1 cellular context compared by ENCODE assay signal in genomic region chr1:64986903-64987871, GRCh38.
A peak's percentile ranks its signal among the peaks of the same experiment; 100 is the strongest.
TF ChIP-seq lines count a peak whose summit lies in the region.

No MANE protein-coding gene starts in this region.

TF ChIP-seq in HepG2, 621 proteins besides CTCF, POLR2A, EP300 and RAD21 (continued from another document and continues in another):
- TF ChIP-seq THRA (CRISPR knock-in tag; IDR thresholded peaks at IDR 0.05; ENCODE audit: borderline replicate concordance) (no peak), KDM5B (CRISPR knock-in tag; IDR thresholded peaks at IDR 0.05; ENCODE audit: borderline replicate concordance) (no peak), ELF3 (CRISPR knock-in tag; IDR thresholded peaks at IDR 0.05) (peak; percentile 65), ZNF788 (CRISPR knock-in tag; IDR thresholded peaks at IDR 0.05; ENCODE audit: borderline replicate concordance) (peak; percentile 31; the same call in 1 of the 2 replicates), CREM (IDR thresholded peaks at IDR 0.05) (peak; percentile 73; the same call in 1 of the 2 replicates), CREM (CRISPR knock-in tag; IDR thresholded peaks at IDR 0.05) (no peak), ZMYM3 (CRISPR knock-in tag; IDR thresholded peaks at IDR 0.05) (no peak), ZNF670 (CRISPR knock-in tag; IDR thresholded peaks at IDR 0.05; ENCODE audit: borderline replicate concordance) (0 out of 2 replicates have a peak, but pooled peaks have one; percentile 63), ZNF256 (CRISPR knock-in tag; conservative IDR thresholded peaks at IDR 0.05) (no peak), ZNF781 (CRISPR knock-in tag; IDR thresholded peaks at IDR 0.05; ENCODE audit: borderline replicate concordance, not compliant biosample characterization) (no peak), NR2F1 (CRISPR knock-in tag; IDR thresholded peaks at IDR 0.05) (peak; percentile 44 to 73; a peak in 2 of 4 replicates), KDM1A (CRISPR knock-in tag; IDR thresholded peaks at IDR 0.05) (peak; percentile 85), SALL1 (CRISPR knock-in tag; IDR thresholded peaks at IDR 0.05) (peak; percentile 62), ATF7-NPFF (CRISPR knock-in tag; IDR thresholded peaks at IDR 0.05; ENCODE audit: low read depth) (no peak), NFYC (CRISPR knock-in tag; IDR thresholded peaks at IDR 0.05) (peak; percentile 6; the same call in 1 of the 2 replicates), ZBTB21 (CRISPR knock-in tag; IDR thresholded peaks at IDR 0.05) (0 out of 2 replicates have a peak, but pooled peaks have one; percentile 18), TEAD3 (CRISPR knock-in tag; optimal IDR thresholded peaks at IDR 0.05; ENCODE audit: borderline replicate concordance) (peak; percentile 68), GTF2F1 (IDR thresholded peaks at IDR 0.05; ENCODE audit: low read length) (no peak), BORCS8-MEF2B (CRISPR knock-in tag; IDR thresholded peaks at IDR 0.05) (no peak), ZNF749 (CRISPR knock-in tag; IDR thresholded peaks at IDR 0.05; ENCODE audit: borderline replicate concordance) (no peak), ZNF782 (CRISPR knock-in tag; IDR thresholded peaks at IDR 0.05; ENCODE audit: borderline replicate concordance) (no peak), IRF2 (CRISPR knock-in tag; IDR thresholded peaks at IDR 0.05) (peak; percentile 58), ZSCAN25 (CRISPR knock-in tag; IDR thresholded peaks at IDR 0.05) (no peak), EED (CRISPR knock-in tag; IDR thresholded peaks at IDR 0.05) (no peak), SALL2 (CRISPR knock-in tag; IDR thresholded peaks at IDR 0.05) (no peak), CBX5 (CRISPR knock-in tag; IDR thresholded peaks at IDR 0.05; ENCODE audit: borderline replicate concordance) (peak; percentile 65; the same call in 1 of the 2 replicates), ZNF362 (CRISPR knock-in tag; IDR thresholded peaks at IDR 0.05; ENCODE audit: borderline replicate concordance) (no peak), GATAD1 (CRISPR knock-in tag; IDR thresholded peaks at IDR 0.05) (peak; percentile 57), NR0B2 (CRISPR knock-in tag; IDR thresholded peaks at IDR 0.05) (no peak), RAD51 (IDR thresholded peaks at IDR 0.05; ENCODE audit: borderline replicate concordance) (no peak), ZFP90 (CRISPR knock-in tag; IDR thresholded peaks at IDR 0.05; ENCODE audit: borderline replicate concordance) (no peak), REPIN1 (CRISPR knock-in tag; IDR thresholded peaks at IDR 0.05; ENCODE audit: borderline replicate concordance, low read depth) (peak; percentile 33; the same call in 1 of the 2 replicates), ZNF329 (CRISPR knock-in tag; IDR thresholded peaks at IDR 0.05; ENCODE audit: low read depth) (no peak), SMYD3 (CRISPR knock-in tag; IDR thresholded peaks at IDR 0.05) (no peak), ZNF841 (CRISPR knock-in tag; IDR thresholded peaks at IDR 0.05; ENCODE audit: borderline replicate concordance) (no peak), HOXD1 (CRISPR knock-in tag; IDR thresholded peaks at IDR 0.05) (0 out of 2 replicates have a peak, but pooled peaks have one; percentile 50), ZNF546 (CRISPR knock-in tag; conservative IDR thresholded peaks at IDR 0.05) (no peak), FOXC1 (CRISPR knock-in tag; IDR thresholded peaks at IDR 0.05; ENCODE audit: borderline replicate concordance) (no peak), SP140L (CRISPR knock-in tag; IDR thresholded peaks at IDR 0.05; ENCODE audit: borderline replicate concordance) (no peak), SAFB2 (CRISPR knock-in tag; IDR thresholded peaks at IDR 0.05; ENCODE audit: borderline replicate concordance, low read depth) (no peak), U2AF2 (IDR thresholded peaks at IDR 0.05; ENCODE audit: low read depth, low read length) (no peak), NR2F6 (IDR thresholded peaks at IDR 0.05) (peak; percentile 62), NR2F6 (CRISPR knock-in tag; IDR thresholded peaks at IDR 0.05) (peak; percentile 63), HMG20B (CRISPR knock-in tag; conservative IDR thresholded peaks at IDR 0.05) (0 out of 2 replicates have a peak, but pooled peaks have one; percentile 27)
- TF ChIP-seq, protein P1, sequence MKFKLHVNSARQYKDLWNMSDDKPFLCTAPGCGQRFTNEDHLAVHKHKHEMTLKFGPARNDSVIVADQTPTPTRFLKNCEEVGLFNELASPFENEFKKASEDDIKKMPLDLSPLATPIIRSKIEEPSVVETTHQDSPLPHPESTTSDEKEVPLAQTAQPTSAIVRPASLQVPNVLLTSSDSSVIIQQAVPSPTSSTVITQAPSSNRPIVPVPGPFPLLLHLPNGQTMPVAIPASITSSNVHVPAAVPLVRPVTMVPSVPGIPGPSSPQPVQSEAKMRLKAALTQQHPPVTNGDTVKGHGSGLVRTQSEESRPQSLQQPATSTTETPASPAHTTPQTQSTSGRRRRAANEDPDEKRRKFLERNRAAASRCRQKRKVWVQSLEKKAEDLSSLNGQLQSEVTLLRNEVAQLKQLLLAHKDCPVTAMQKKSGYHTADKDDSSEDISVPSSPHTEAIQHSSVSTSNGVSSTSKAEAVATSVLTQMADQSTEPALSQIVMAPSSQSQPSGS (CRISPR knock-in tag; IDR thresholded peaks at IDR 0.05), result peak; percentile 90
- TF ChIP-seq, protein P2, sequence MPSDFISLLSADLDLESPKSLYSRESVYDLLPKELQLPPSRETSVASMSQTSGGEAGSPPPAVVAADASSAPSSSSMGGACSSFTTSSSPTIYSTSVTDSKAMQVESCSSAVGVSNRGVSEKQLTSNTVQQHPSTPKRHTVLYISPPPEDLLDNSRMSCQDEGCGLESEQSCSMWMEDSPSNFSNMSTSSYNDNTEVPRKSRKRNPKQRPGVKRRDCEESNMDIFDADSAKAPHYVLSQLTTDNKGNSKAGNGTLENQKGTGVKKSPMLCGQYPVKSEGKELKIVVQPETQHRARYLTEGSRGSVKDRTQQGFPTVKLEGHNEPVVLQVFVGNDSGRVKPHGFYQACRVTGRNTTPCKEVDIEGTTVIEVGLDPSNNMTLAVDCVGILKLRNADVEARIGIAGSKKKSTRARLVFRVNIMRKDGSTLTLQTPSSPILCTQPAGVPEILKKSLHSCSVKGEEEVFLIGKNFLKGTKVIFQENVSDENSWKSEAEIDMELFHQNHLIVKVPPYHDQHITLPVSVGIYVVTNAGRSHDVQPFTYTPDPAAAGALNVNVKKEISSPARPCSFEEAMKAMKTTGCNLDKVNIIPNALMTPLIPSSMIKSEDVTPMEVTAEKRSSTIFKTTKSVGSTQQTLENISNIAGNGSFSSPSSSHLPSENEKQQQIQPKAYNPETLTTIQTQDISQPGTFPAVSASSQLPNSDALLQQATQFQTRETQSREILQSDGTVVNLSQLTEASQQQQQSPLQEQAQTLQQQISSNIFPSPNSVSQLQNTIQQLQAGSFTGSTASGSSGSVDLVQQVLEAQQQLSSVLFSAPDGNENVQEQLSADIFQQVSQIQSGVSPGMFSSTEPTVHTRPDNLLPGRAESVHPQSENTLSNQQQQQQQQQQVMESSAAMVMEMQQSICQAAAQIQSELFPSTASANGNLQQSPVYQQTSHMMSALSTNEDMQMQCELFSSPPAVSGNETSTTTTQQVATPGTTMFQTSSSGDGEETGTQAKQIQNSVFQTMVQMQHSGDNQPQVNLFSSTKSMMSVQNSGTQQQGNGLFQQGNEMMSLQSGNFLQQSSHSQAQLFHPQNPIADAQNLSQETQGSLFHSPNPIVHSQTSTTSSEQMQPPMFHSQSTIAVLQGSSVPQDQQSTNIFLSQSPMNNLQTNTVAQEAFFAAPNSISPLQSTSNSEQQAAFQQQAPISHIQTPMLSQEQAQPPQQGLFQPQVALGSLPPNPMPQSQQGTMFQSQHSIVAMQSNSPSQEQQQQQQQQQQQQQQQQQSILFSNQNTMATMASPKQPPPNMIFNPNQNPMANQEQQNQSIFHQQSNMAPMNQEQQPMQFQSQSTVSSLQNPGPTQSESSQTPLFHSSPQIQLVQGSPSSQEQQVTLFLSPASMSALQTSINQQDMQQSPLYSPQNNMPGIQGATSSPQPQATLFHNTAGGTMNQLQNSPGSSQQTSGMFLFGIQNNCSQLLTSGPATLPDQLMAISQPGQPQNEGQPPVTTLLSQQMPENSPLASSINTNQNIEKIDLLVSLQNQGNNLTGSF (CRISPR knock-in tag; IDR thresholded peaks at IDR 0.05), result no peak
- TF ChIP-seq, protein P3, sequence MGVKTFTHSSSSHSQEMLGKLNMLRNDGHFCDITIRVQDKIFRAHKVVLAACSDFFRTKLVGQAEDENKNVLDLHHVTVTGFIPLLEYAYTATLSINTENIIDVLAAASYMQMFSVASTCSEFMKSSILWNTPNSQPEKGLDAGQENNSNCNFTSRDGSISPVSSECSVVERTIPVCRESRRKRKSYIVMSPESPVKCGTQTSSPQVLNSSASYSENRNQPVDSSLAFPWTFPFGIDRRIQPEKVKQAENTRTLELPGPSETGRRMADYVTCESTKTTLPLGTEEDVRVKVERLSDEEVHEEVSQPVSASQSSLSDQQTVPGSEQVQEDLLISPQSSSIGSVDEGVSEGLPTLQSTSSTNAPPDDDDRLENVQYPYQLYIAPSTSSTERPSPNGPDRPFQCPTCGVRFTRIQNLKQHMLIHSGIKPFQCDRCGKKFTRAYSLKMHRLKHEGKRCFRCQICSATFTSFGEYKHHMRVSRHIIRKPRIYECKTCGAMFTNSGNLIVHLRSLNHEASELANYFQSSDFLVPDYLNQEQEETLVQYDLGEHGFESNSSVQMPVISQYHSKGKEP (CRISPR knock-in tag; IDR thresholded peaks at IDR 0.05), result no peak
- TF ChIP-seq, protein P4, sequence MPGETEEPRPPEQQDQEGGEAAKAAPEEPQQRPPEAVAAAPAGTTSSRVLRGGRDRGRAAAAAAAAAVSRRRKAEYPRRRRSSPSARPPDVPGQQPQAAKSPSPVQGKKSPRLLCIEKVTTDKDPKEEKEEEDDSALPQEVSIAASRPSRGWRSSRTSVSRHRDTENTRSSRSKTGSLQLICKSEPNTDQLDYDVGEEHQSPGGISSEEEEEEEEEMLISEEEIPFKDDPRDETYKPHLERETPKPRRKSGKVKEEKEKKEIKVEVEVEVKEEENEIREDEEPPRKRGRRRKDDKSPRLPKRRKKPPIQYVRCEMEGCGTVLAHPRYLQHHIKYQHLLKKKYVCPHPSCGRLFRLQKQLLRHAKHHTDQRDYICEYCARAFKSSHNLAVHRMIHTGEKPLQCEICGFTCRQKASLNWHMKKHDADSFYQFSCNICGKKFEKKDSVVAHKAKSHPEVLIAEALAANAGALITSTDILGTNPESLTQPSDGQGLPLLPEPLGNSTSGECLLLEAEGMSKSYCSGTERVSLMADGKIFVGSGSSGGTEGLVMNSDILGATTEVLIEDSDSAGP (CRISPR knock-in tag; IDR thresholded peaks at IDR 0.05; ENCODE audit: borderline replicate concordance), result no peak
- TF ChIP-seq, protein P5, sequence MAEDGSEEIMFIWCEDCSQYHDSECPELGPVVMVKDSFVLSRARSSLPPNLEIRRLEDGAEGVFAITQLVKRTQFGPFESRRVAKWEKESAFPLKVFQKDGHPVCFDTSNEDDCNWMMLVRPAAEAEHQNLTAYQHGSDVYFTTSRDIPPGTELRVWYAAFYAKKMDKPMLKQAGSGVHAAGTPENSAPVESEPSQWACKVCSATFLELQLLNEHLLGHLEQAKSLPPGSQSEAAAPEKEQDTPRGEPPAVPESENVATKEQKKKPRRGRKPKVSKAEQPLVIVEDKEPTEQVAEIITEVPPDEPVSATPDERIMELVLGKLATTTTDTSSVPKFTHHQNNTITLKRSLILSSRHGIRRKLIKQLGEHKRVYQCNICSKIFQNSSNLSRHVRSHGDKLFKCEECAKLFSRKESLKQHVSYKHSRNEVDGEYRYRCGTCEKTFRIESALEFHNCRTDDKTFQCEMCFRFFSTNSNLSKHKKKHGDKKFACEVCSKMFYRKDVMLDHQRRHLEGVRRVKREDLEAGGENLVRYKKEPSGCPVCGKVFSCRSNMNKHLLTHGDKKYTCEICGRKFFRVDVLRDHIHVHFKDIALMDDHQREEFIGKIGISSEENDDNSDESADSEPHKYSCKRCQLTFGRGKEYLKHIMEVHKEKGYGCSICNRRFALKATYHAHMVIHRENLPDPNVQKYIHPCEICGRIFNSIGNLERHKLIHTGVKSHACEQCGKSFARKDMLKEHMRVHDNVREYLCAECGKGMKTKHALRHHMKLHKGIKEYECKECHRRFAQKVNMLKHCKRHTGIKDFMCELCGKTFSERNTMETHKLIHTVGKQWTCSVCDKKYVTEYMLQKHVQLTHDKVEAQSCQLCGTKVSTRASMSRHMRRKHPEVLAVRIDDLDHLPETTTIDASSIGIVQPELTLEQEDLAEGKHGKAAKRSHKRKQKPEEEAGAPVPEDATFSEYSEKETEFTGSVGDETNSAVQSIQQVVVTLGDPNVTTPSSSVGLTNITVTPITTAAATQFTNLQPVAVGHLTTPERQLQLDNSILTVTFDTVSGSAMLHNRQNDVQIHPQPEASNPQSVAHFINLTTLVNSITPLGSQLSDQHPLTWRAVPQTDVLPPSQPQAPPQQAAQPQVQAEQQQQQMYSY (CRISPR knock-in tag; IDR thresholded peaks at IDR 0.05), result no peak
